ENCODE assay signal across 8 cellular contexts in genomic region chr17:38869647-38870258, GRCh38. TPM values are rescaled to one million over a fixed set of nuclear protein-coding genes. Genes with fewer than 3 reads are reported as not detected.
DNase-seq lines count a peak whose midpoint lies in the region; ATAC-seq and TF ChIP-seq lines count a peak whose summit lies in the region.

LASP1 (plus strand) TSS chr17:38870058; CDS start chr17:38870190, 132 bp downstream.

- peaks cover 44% of the 10 kb centered on the region for H3K4me1 Mint-ChIP-seq in T-helper 2 cell treated with Interferon-gamma antibody and Interleukin-4, amounts not matched to agents 5 μg/mL and 100 μg/mL, for 36 hours (ENCODE audit: low read depth)

- H3K4me1 ChIP-seq in right cardiac atrium (ENCODE audit: control insufficient read depth, insufficient read depth, low read length), result peaks cover 22% of the 10 kb centered on the region
- H3K4me1 ChIP-seq in rectal smooth muscle tissue (ENCODE audit: control insufficient read depth, insufficient read depth, low read length), result peaks cover 35% of the 10 kb centered on the region
- H3K4me1 ChIP-seq in vagina, result peaks cover 52% of the 10 kb centered on the region

- peaks cover 5% of the 10 kb centered on the region for H3K36me3 ChIP-seq in rectal smooth muscle tissue (ENCODE audit: control insufficient read depth, insufficient read depth, low read length)
- H3K36me3 ChIP-seq in vagina, result no peaks in the 10 kb centered on the region

- H3K4me3 ChIP-seq in GM12865 (ENCODE audit: low read depth, low read length) (peak within 1 kb of the TSS; percentile 84), right cardiac atrium (ENCODE audit: low read length) (peak within 1 kb of the TSS; percentile 83), rectal smooth muscle tissue (ENCODE audit: low read length) (peak within 1 kb of the TSS; percentile 99), vagina (peak within 1 kb of the TSS; percentile 91 to 96)

- H3K4me3 Mint-ChIP-seq in T-helper 2 cell treated with Interferon-gamma antibody and Interleukin-4, amounts not matched to agents 5 μg/mL and 100 μg/mL, for 36 hours, result peak within 1 kb of the TSS; percentile 97

- intact Hi-C loops in right cardiac atrium (cut with DNase I) (loop anchor here in 1 of 4 donors (10.0 kb wide), 1 partner anchor 105 kb away; no protein-coding TSS in a partner anchor), vagina (cut with DNase I) (loop anchor here (5.0 to 10.0 kb wide), 2 partner anchors 55 to 283 kb away; partner anchors contain the start of genes LASP1NB and PLXDC1)

- H3K27me3 ChIP-seq in right cardiac atrium (ENCODE audit: control insufficient read depth, insufficient read depth) (no peaks in the 10 kb centered on the region), rectal smooth muscle tissue (ENCODE audit: control insufficient read depth, insufficient read depth, low read length) (no peaks in the 10 kb centered on the region), vagina (no peaks in the 10 kb centered on the region)

- peaks cover 14% of the 10 kb centered on the region for H3K36me3 Mint-ChIP-seq in T-helper 2 cell treated with Interferon-gamma antibody and Interleukin-4, amounts not matched to agents 5 μg/mL and 100 μg/mL, for 36 hours (ENCODE audit: low read depth)

- H3K9me3 Mint-ChIP-seq in T-helper 2 cell treated with Interferon-gamma antibody and Interleukin-4, amounts not matched to agents 5 μg/mL and 100 μg/mL, for 36 hours, result no peaks in the 10 kb centered on the region

- ATAC-seq in HG02642 (IDR thresholded peaks at IDR 0.05; ENCODE audit: poor library complexity, unreplicated experiment) (peak; percentile 52), right cardiac atrium (peak; percentile 88 to 90)

- no peak for TF ChIP-seq CTCF in GM12865 (IDR thresholded peaks at IDR 0.05; ENCODE audit: insufficient read depth, low read depth, low read length, missing control alignments)
- peak in 1 of 3 experiments; percentile 8 for TF ChIP-seq CTCF in vagina (IDR thresholded peaks at IDR 0.05)

- H3K27ac ChIP-seq in right cardiac atrium (ENCODE audit: low read length) (peak within 1 kb of the TSS; percentile 94), rectal smooth muscle tissue (ENCODE audit: low read depth, low read length) (peak within 1 kb of the TSS; percentile 97), vagina (peak within 1 kb of the TSS; percentile 95)

- H3K27me3 Mint-ChIP-seq in T-helper 2 cell treated with Interferon-gamma antibody and Interleukin-4, amounts not matched to agents 5 μg/mL and 100 μg/mL, for 36 hours (ENCODE audit: low read depth), result peaks cover 2% of the 10 kb centered on the region

- peak within 1 kb of the TSS; percentile 98 for H3K27ac Mint-ChIP-seq in T-helper 2 cell treated with Interferon-gamma antibody and Interleukin-4, amounts not matched to agents 5 μg/mL and 100 μg/mL, for 36 hours

- H3K9ac ChIP-seq in rectal smooth muscle tissue (ENCODE audit: low read length), result peak within 1 kb of the TSS; percentile 92

- under 1% methylated on average over 65 of the region's 65 CpGs for WGBS in right cardiac atrium

- H3K9me3 ChIP-seq in right cardiac atrium (ENCODE audit: control insufficient read depth, low read length) (no peaks in the 10 kb centered on the region), vagina (no peaks in the 10 kb centered on the region)

- DNase-seq in GM12865 (ENCODE audit: low read depth), result peak; percentile 95
- DNase-seq in NCI-H1436 treated with DMSO at 0.1 percent for 48 hours (lab: John Stamatoyannopoulos, UW), result peak; percentile 38
- DNase-seq in T-helper 2 cell treated with Interferon-gamma antibody and Interleukin-4, amounts not matched to agents 5 μg/mL and 100 μg/mL, for 36 hours (ENCODE audit: low spot score), result peak; percentile 87
- peak in 57 of 58 donors; percentile 40 to 92 (median 83) for DNase-seq in anterior cingulate cortex (lab: John Stamatoyannopoulos, UW)
- peak; percentile 89 to 96 (median 96) for DNase-seq in right cardiac atrium
- no peak for DNase-seq in vagina (ENCODE audit: extremely low spot score in 2 of 2)

- peak in 1 of 2 donors; percentile 97 for TF ChIP-seq POLR2A in vagina (IDR thresholded peaks at IDR 0.05)

RNA-seq across cellular contexts. Expression of gene LASP1, which starts in this region (rescaled TPM):
- total RNA-seq in right cardiac atrium (10 to 100 TPM; 29.2 to 39.6 (median 35.8) TPM), vagina (69.0 TPM)
- polyA plus RNA-seq in right cardiac atrium, result 23.8 TPM

Comparison
In these comparisons a context has a peak if more than half of its experiments do, and no peak if none do; other contexts are left out.
1. DNase-seq: peak in GM12865 (single experiment), NCI-H1436 treated with DMSO at 0.1 percent for 48 hours (single experiment), T-helper 2 cell treated with Interferon-gamma antibody and Interleukin-4, amounts not matched to agents 5 μg/mL and 100 μg/mL, for 36 hours (single experiment), anterior cingulate cortex (57 of 58) and right cardiac atrium (3 of 3); none in vagina (0 of 2).
2. Peak in every context shown above with its lines, with median percentiles within 50 percentile points of each other: H3K4me3 ChIP-seq and H3K27ac ChIP-seq.